Comparison of ENCODE assay signal across 8 cellular contexts in the genomic region with DNA sequence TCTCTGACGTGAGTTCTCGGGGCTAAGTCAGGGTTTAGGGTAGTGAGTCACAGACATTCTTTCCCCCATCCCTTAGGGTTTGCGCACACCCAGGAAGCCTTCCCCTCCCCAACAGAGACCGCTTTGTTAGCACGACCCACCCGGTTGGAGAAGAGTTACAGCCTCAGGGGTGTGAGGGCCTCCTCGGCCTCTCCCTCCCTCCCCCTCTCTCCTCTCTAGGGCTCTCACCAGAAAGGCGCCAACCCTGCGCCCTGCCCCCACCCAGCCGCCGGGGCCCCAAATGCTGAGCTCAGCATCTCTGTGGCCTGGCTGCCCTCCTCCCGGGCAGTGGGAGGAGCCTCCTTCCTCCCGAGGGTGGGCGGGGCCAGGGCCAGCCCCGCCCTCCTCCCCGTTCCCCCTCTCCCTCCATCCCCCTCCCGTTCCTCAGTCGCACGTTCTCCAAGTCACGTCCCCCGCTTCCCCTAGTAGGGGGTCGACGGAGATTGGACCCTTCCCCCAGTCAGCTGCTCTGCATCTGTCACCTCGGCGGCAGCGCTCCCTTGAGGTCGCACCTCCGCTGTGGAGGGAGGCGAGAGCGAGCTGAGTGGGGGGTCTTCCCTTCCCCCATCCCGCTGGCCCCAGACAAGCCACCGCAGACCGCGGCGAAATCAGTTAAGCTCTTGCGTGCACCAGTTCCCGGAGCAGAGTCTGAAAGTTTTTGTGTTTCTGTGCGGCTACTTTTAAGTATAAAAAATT. TPM values are rescaled to one million over a fixed set of nuclear protein-coding genes. Genes with fewer than 3 reads are reported as not detected.
A peak's percentile ranks its signal among the peaks of the same experiment; 100 is the strongest.
DNase-seq lines count a peak whose midpoint lies in the region; ATAC-seq and TF ChIP-seq lines count a peak whose summit lies in the region.

No MANE protein-coding gene starts in this region.

- no peak for TF ChIP-seq CTCF in Calu3 (IDR thresholded peaks at IDR 0.05; ENCODE audit: unreplicated experiment)
- TF ChIP-seq CTCF in gastroesophageal sphincter (IDR thresholded peaks at IDR 0.05), result peak in 1 of 4 experiments; percentile 15
- no peak for TF ChIP-seq CTCF in thoracic aorta (IDR thresholded peaks at IDR 0.05)

- H3K4me3 Mint-ChIP-seq in Calu3 (ENCODE audit: low read depth, unreplicated experiment), result peak overlapping the region; percentile 67

- no TSS peak for BruUV-seq in Calu3 (replicated peaks; lab: Mats Ljungman, UMichigan)

- TF ChIP-seq EP300 in gastroesophageal sphincter (IDR thresholded peaks at IDR 0.05), result no peak

- peaks cover 40% of the 10 kb centered on the region for H3K36me3 Mint-ChIP-seq in Calu3 (ENCODE audit: insufficient read depth, unreplicated experiment)

- peak overlapping the region; percentile 93 for H3K27ac ChIP-seq in HUES48 (ENCODE audit: low read depth, low read length)
- peak overlapping the region; percentile 40 to 94 (median 92) for H3K27ac ChIP-seq in gastroesophageal sphincter
- H3K27ac ChIP-seq in thoracic aorta, result peak overlapping the region; percentile 63 to 69

- H3K9me3 Mint-ChIP-seq in Calu3 (ENCODE audit: low read depth, unreplicated experiment), result no peaks in the 10 kb centered on the region

- intact Hi-C loops in Calu3 (cut with micrococcal nuclease; ENCODE audit: unreplicated experiment), result loop anchor here (2.0 kb wide), 1 partner anchor 16 kb away; no protein-coding TSS in a partner anchor

- ATAC-seq in GM21423 (IDR thresholded peaks at IDR 0.05; ENCODE audit: unreplicated experiment) (peak; percentile 51), gastroesophageal sphincter (peak; percentile 82), thoracic aorta (ENCODE audit: insufficient number of reproducible peaks, low FRiP score, low read depth) (peak; percentile 60)

- H3K9me3 ChIP-seq in HUES48 (ENCODE audit: control insufficient read depth, insufficient read depth, low read length) (no peaks in the 10 kb centered on the region), gastroesophageal sphincter (no peaks in the 10 kb centered on the region), thoracic aorta (no peaks in the 10 kb centered on the region)

- peaks cover 59% of the 10 kb centered on the region for H3K4me1 Mint-ChIP-seq in Calu3 (ENCODE audit: low read depth, unreplicated experiment)

- peak overlapping the region; percentile 98 for H3K27ac Mint-ChIP-seq in Calu3 (ENCODE audit: unreplicated experiment)

- CTCF ChIA-PET in Calu3 (lab: Charles Lee), result interaction anchor here (0.6 to 3.1 kb wide), 21 partner anchors 9 to 1855 kb away, joined by 3 to 34 read pairs (median 4); partner anchors contain the start of gene DDIT4

- H3K27me3 ChIP-seq in HUES48 (ENCODE audit: control insufficient read depth, insufficient read depth, low read length) (no peaks in the 10 kb centered on the region), gastroesophageal sphincter (no peaks in the 10 kb centered on the region), thoracic aorta (replicated peaks; ENCODE audit: insufficient read depth) (no peaks in the 10 kb centered on the region)

- H3K9ac ChIP-seq in HUES48 (ENCODE audit: low read depth, low read length), result peak overlapping the region; percentile 66

- H3K4me1 ChIP-seq in HUES48 (ENCODE audit: control insufficient read depth, insufficient read depth, low read length), result peaks cover 48% of the 10 kb centered on the region
- peaks cover 14 to 71% (median 32%) of the 10 kb centered on the region in 3 donors for H3K4me1 ChIP-seq in gastroesophageal sphincter
- H3K4me1 ChIP-seq in thoracic aorta (ENCODE audit: control insufficient read depth in 1 of 2, low read depth in 2 of 2), result peaks cover 32 to 53% of the 10 kb centered on the region in 2 donors

- WGBS in gastroesophageal sphincter (ENCODE audit: low coverage in 1 of 2), 2 donors, result 13 to 33% methylated on average over 1 to 9 of the region's 38 CpGs

- no peaks in the 10 kb centered on the region for H3K36me3 ChIP-seq in HUES48 (ENCODE audit: control insufficient read depth, insufficient read depth, low read length)
- H3K36me3 ChIP-seq in gastroesophageal sphincter, result no peaks in the 10 kb centered on the region
- no peaks in the 10 kb centered on the region for H3K36me3 ChIP-seq in thoracic aorta

- peak overlapping the region; percentile 63 for H3K4me3 ChIP-seq in HUES48 (ENCODE audit: low read depth, low read length)
- H3K4me3 ChIP-seq in gastroesophageal sphincter, result peak overlapping the region; percentile 23 to 52
- H3K4me3 ChIP-seq in thoracic aorta, result peak overlapping the region; percentile 77

- no peaks in the 10 kb centered on the region for H3K27me3 Mint-ChIP-seq in Calu3 (ENCODE audit: unreplicated experiment)

- peak; percentile 70 for TF ChIP-seq POLR2A in Raji (IDR thresholded peaks at IDR 0.05; ENCODE audit: insufficient read depth, low read depth, low read length)
- TF ChIP-seq POLR2A in gastroesophageal sphincter (IDR thresholded peaks at IDR 0.05), result no peak

- DNase-seq in Calu3 (peak; percentile 100), nucleus accumbens (lab: John Stamatoyannopoulos, UW) (peak; percentile 19 to 93 (median 83)), thoracic aorta (ENCODE audit: low spot score) (no peak)
- peak; percentile 68 for DNase-seq in activated gamma-delta T cell treated with anti-CD3 and anti-CD28 coated beads, Interleukin-2, amount 50 U/mL, for 16 hours (ENCODE audit: low read depth)

RNA-seq across cellular contexts. Expression of gene DDIT4, which starts 13.0 kb away (rescaled TPM):
- 294 and 326 TPM in 2 replicates for total RNA-seq in Calu3 (2022)
- 100 to 1,000 TPM; 129 to 189 (median 133) TPM for total RNA-seq in gastroesophageal sphincter
- total RNA-seq in thoracic aorta, result 100 to 1,000 TPM; 163 to 374 TPM

RNA-seq across cellular contexts. Expression of gene ASCC1, which starts 44.7 kb away (rescaled TPM):
- total RNA-seq in Calu3 (2022) (51.3 and 59.3 TPM in 2 replicates), gastroesophageal sphincter (10 to 100 TPM; 24.4 to 42.4 (median 35.2) TPM), thoracic aorta (10 to 100 TPM; 15.2 to 30.3 TPM)

RNA-seq across cellular contexts. Expression of gene ANAPC16, which starts 44.9 kb away (rescaled TPM):
- total RNA-seq in Calu3 (2022), result 118 and 119 TPM in 2 replicates
- total RNA-seq in gastroesophageal sphincter, result 100 to 1,000 TPM; 133 to 196 (median 156) TPM
- total RNA-seq in thoracic aorta, result 10 to 100 TPM; 44.0 to 46.7 TPM
